In the genomic region with DNA sequence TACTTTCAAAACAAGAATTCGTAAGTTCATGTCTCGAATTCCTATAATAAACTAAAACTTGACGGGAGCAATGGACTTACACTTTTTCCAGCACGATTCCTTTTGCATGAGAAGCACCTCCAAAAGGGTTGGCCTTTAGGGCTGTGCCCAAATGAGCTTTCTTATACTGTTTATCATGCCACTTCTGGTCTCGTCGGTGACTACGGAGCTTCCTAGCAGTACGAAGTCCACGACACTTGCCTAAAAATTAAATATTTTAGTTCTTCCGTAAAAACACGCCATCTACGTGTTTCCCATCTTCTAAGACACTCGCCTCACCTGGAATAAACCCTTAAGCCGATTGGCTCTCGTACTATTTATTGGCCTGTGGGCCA, we compare ENCODE assay signal across 8 cellular contexts. TPM values are rescaled to one million over a fixed set of nuclear protein-coding genes. Genes with fewer than 3 reads are reported as not detected.
DNase-seq lines count a peak whose midpoint lies in the region; ATAC-seq, FAIRE-seq and TF ChIP-seq lines count a peak whose summit lies in the region.

No MANE protein-coding gene starts in this region.

- CTCF ChIA-PET in activated CD4-positive, alpha-beta T cell treated with anti-CD3 and anti-CD28 coated beads for 36 hours (lab: Charles Lee), result interaction anchor here (1.0 to 1.7 kb wide), 2 partner anchors 34 to 177 kb away, joined by 3 to 4 read pairs; no protein-coding TSS in a partner anchor

- intact Hi-C loops in activated CD4-positive, alpha-beta T cell treated with anti-CD3 and anti-CD28 coated beads for 36 hours (cut with DNase I, micrococcal nuclease), result loop anchor here (5.0 to 10.0 kb wide), 3 partner anchors 305 to 1870 kb away; partner anchors contain the start of genes ATG10 (in 1 of the 2), DHFR (in 1 of the 2), MSH3 (in 1 of the 2) and ZFYVE16 (in 1 of the 2)

- H3K36me3 ChIP-seq in right atrium auricular region, result peaks cover 25% of the 10 kb centered on the region
- peaks cover 2 to 13% of the 10 kb centered on the region in 2 donors for H3K36me3 ChIP-seq in small intestine (ENCODE audit: control insufficient read depth in 2 of 2, insufficient read depth in 2 of 2, low read length in 2 of 2)

- H3K27me3 ChIP-seq in right atrium auricular region (no peaks in the 10 kb centered on the region), small intestine (ENCODE audit: control insufficient read depth in 2 of 2, insufficient read depth in 2 of 2, low read length in 2 of 2) (no peaks in the 10 kb centered on the region)

- no peak for FAIRE-seq in small intestine (lab: Jason Lieb, UNC)

- DNase-seq in activated CD4-positive, alpha-beta T cell treated with anti-CD3 and anti-CD28 coated beads for 36 hours, result no peak
- DNase-seq in activated CD4-positive, alpha-beta T cell treated with anti-CD3 and anti-CD28 coated beads, Interleukin-2, amount 50 U/mL, for 1 hour, result no peak
- DNase-seq in right atrium auricular region (ENCODE audit: low spot score), result no peak
- DNase-seq in small intestine, result no peak
- DNase-seq in SKM-1 (lab: John Stamatoyannopoulos, UW; ENCODE audit: unreplicated experiment), result no peak

- peaks cover 52% of the 10 kb centered on the region for H3K4me1 Mint-ChIP-seq in activated CD4-positive, alpha-beta T cell treated with anti-CD3 and anti-CD28 coated beads for 36 hours

- H3K27me3 Mint-ChIP-seq in activated CD4-positive, alpha-beta T cell treated with anti-CD3 and anti-CD28 coated beads for 36 hours, result no peaks in the 10 kb centered on the region

- WGBS in small intestine, 3 donors, result 0 to 2% (median 1%) methylated on average over 15 of the region's 15 CpGs

- peak overlapping the region; percentile 86 for H3K4me3 Mint-ChIP-seq in activated CD4-positive, alpha-beta T cell treated with anti-CD3 and anti-CD28 coated beads for 36 hours

- peaks cover 51% of the 10 kb centered on the region for H3K36me3 Mint-ChIP-seq in activated CD4-positive, alpha-beta T cell treated with anti-CD3 and anti-CD28 coated beads for 36 hours (ENCODE audit: low read depth)

- no peaks in the 10 kb centered on the region for H3K9me3 ChIP-seq in right atrium auricular region
- no peaks in the 10 kb centered on the region for H3K9me3 ChIP-seq in small intestine (ENCODE audit: control insufficient read depth, low read depth)

- H3K4me3 ChIP-seq in WI38 (ENCODE audit: low read depth, low read length), result peak overlapping the region; percentile 99
- H3K4me3 ChIP-seq in right atrium auricular region, result peak overlapping the region; percentile 63 to 86
- H3K4me3 ChIP-seq in small intestine (ENCODE audit: low read depth in 1 of 2, low read length in 2 of 2), result peak overlapping the region; percentile 68 to 92

- H3K9me3 Mint-ChIP-seq in activated CD4-positive, alpha-beta T cell treated with anti-CD3 and anti-CD28 coated beads for 36 hours (ENCODE audit: low read depth), result no peaks in the 10 kb centered on the region

- ATAC-seq in activated CD4-positive, alpha-beta T cell treated with anti-CD3 and anti-CD28 coated beads for 36 hours, result no peak
- ATAC-seq in HG02981 (IDR thresholded peaks at IDR 0.05; ENCODE audit: unreplicated experiment) (no peak), GM21529 (IDR thresholded peaks at IDR 0.05; ENCODE audit: unreplicated experiment) (no peak)

- TF ChIP-seq CTCF in WI38 (IDR thresholded peaks at IDR 0.05; ENCODE audit: low read depth, low read length) (no peak), right atrium auricular region (IDR thresholded peaks at IDR 0.05) (no peak)

- POLR2A ChIA-PET in activated CD4-positive, alpha-beta T cell treated with anti-CD3 and anti-CD28 coated beads for 36 hours (lab: Charles Lee), result interaction anchor here (1.5 kb wide), 1 partner anchor 527 kb away, joined by 8 read pairs; the partner anchor contains the start of gene SSBP2

- H3K27ac ChIP-seq in right atrium auricular region, result peak overlapping the region; percentile 77 to 86
- H3K27ac ChIP-seq in small intestine (ENCODE audit: low read depth in 1 of 2, low read length in 1 of 2), result peak overlapping the region; percentile 6 to 62

- peak overlapping the region; percentile 99 for H3K27ac Mint-ChIP-seq in activated CD4-positive, alpha-beta T cell treated with anti-CD3 and anti-CD28 coated beads for 36 hours

- H3K4me1 ChIP-seq in right atrium auricular region, result peaks cover 0 to 18% of the 10 kb centered on the region in 2 donors
- H3K4me1 ChIP-seq in small intestine (ENCODE audit: control insufficient read depth in 2 of 2, insufficient read depth in 1 of 2, low read depth in 1 of 2, low read length in 1 of 2), result peaks cover 0 to 2% of the 10 kb centered on the region in 2 donors

RNA-seq across cellular contexts. Expression of gene RPS23, which starts 0.6 kb away (rescaled TPM):
- total RNA-seq in activated CD4-positive, alpha-beta T cell treated with anti-CD3 and anti-CD28 coated beads for 36 hours, result 1,000 to 10,000 TPM; 2,831 to 3,226 TPM
- total RNA-seq in right atrium auricular region, result 1,000 to 10,000 TPM; 1,337 to 2,849 TPM
- polyA plus RNA-seq in small intestine, result 1,000 to 10,000 TPM; 1,779 to 3,946 (median 3,518) TPM
